In the genomic region with DNA sequence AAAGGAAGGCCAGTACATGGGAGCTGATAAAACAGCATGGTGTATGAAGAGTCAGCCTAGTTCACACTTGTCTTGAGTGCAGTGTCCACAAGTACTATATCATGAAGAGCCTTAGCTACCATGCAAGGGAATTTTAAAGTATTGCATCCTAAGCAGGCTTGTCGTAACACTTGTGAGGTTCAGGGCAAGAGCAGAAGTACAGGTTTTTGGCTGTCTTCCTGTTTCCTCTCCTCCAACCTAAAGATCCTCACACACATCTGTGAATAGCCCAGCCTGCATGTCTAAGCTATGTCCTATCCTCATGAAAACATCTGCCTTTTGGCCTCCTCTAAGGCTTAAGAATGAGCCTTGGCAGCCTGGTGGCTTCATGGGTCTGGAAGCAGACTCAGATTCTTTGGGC, we compare ENCODE assay signal across 22 cellular contexts. TPM values are rescaled to one million over a fixed set of nuclear protein-coding genes. Genes with fewer than 3 reads are reported as not detected.
A peak's percentile ranks its signal among the peaks of the same experiment; 100 is the strongest.
DNase-seq lines count a peak whose midpoint lies in the region; ATAC-seq, FAIRE-seq and TF ChIP-seq lines count a peak whose summit lies in the region.
"Had no signal": no experiment of that assay in that cellular context is flagged by ENCODE, and none has a peak within 500 bp of the region (broad histone marks: within the 10 kb centered on the region; RNA-seq: fewer than 3 reads in every experiment).

No MANE protein-coding gene starts in this region.

- H3K27me3 ChIP-seq in OCI-LY1 (ENCODE audit: insufficient read depth, low read length), result no peaks in the 10 kb centered on the region
- H3K27me3 ChIP-seq in H1 (replicated peaks in 1 of 4; ENCODE audit: control insufficient read depth in 3 of 4, extremely low read depth in 1 of 4, insufficient read depth in 3 of 4, low read length in 3 of 4), result no peaks in the 10 kb centered on the region
- no peaks in the 10 kb centered on the region for H3K27me3 ChIP-seq in naive thymus-derived CD4-positive, alpha-beta T cell (ENCODE audit: control insufficient read depth in 2 of 2, insufficient read depth in 2 of 2, low read length in 2 of 2)
- H3K27me3 ChIP-seq: BLaER1 treated with 17β-estradiol and CSF1 and Interleukin-3, amounts not matched to agents 10 nM and 100 nM had no signal

- peak overlapping the region; percentile 1; the same call in 1 of the 2 replicates for H2BK15ac ChIP-seq in H1 (ENCODE audit: low read length)

- TF ChIP-seq POLR2A in GM12892 (IDR thresholded peaks at IDR 0.05; ENCODE audit: low read depth, low read length) (no peak), H1 (IDR thresholded peaks at IDR 0.05; ENCODE audit: control extremely low read depth in 1 of 2, low read depth in 2 of 2, low read length in 2 of 2) (no peak)

- TF ChIP-seq RAD21 in H1 (IDR thresholded peaks at IDR 0.05 in 1 of 2, conservative IDR thresholded peaks at IDR 0.05 in 1 of 2; ENCODE audit: low read depth in 2 of 2, low read length in 2 of 2), result no peak

- no peaks in the 10 kb centered on the region for H4K20me1 ChIP-seq in OCI-LY1 (ENCODE audit: insufficient read depth, low read length)
- no peaks in the 10 kb centered on the region for H4K20me1 ChIP-seq in H1 (replicated peaks in 1 of 2; ENCODE audit: control insufficient read depth in 1 of 2, insufficient read depth in 2 of 2, low read length in 2 of 2)
- H4K20me1 ChIP-seq: BLaER1 treated with 17β-estradiol and CSF1 and Interleukin-3, amounts not matched to agents 10 nM and 100 nM had no signal

- H3K4me2 ChIP-seq in OCI-LY1 (ENCODE audit: low read length) (no peak overlapping the region), H1 (ENCODE audit: insufficient read depth in 1 of 2, low read depth in 2 of 2, low read length in 2 of 2) (no peak overlapping the region)
- H3K4me2 ChIP-seq: A549, KMS-11 had no signal

- no peak overlapping the region for H3K9ac ChIP-seq in OCI-LY1 (ENCODE audit: low read length)
- no peak overlapping the region for H3K9ac ChIP-seq in H1 (replicated peaks in 1 of 4; ENCODE audit: extremely low read depth in 1 of 4, low read depth in 3 of 4, low read length in 3 of 4)
- H3K9ac ChIP-seq: BLaER1 treated with 17β-estradiol and CSF1 and Interleukin-3, amounts not matched to agents 10 nM and 100 nM; KMS-11 had no signal

- H3K79me1 ChIP-seq in H1 (ENCODE audit: low read depth, low read length), result no peaks in the 10 kb centered on the region

- DNase-seq in AG10803 (ENCODE audit: low read depth) (peak; percentile 49), GM12892 (ENCODE audit: insufficient read length) (no peak), H1 (ENCODE audit: low read depth in 1 of 2, low spot score in 2 of 2) (no peak)
- no peak for DNase-seq in activated T-cell treated with anti-CD3 and anti-CD28 coated beads, Interleukin-2, amount 50 U/mL, for 48 hours
- no peak for DNase-seq in naive thymus-derived CD4-positive, alpha-beta T cell
- DNase-seq: Calu3; CD8-positive, alpha-beta T cell; EL; H7; NCI-H1092 treated with DMSO at 0.1 percent for 48 hours; NCI-H146; NCI-H2029 treated with DMSO at 0.1 percent for 48 hours; NCI-H2171 treated with DMSO at 0.1 percent for 48 hours; NCI-H446 treated with DMSO at 0.1 percent for 48 hours; NCI-H69; Right ventricle myocardium superior; T-helper 1 cell had no signal

- POLR2A ChIA-PET in H1 (lab: Charles Lee; ENCODE audit: partially characterized antibody), result no interaction called here
- POLR2A ChIA-PET in naive thymus-derived CD4-positive, alpha-beta T cell (lab: Charles Lee), result interaction anchor here (0.5 to 1.4 kb wide), 6 partner anchors 9 to 100 kb away, joined by 3 to 4 read pairs (median 3); no protein-coding TSS in a partner anchor

- peaks cover 25% of the 10 kb centered on the region for H3K4me1 ChIP-seq in OCI-LY1 (ENCODE audit: insufficient read depth, low read length, severe bottlenecking)
- H3K4me1 ChIP-seq in H1 (replicated peaks in 1 of 4; ENCODE audit: control insufficient read depth in 3 of 4, insufficient read depth in 4 of 4, low read length in 3 of 4), result no peaks in the 10 kb centered on the region
- peaks cover 0 to 7% of the 10 kb centered on the region in 2 donors for H3K4me1 ChIP-seq in naive thymus-derived CD4-positive, alpha-beta T cell (ENCODE audit: control insufficient read depth in 2 of 2, insufficient read depth in 2 of 2, low read length in 2 of 2)

- H3K23ac ChIP-seq in H1 (ENCODE audit: insufficient read length), result no peak overlapping the region

- peak overlapping the region in 2 of 9 donors; percentile 28 to 60 for H3K27ac Mint-ChIP-seq in naive thymus-derived CD4-positive, alpha-beta T cell
- H3K27ac Mint-ChIP-seq: CD8-positive, alpha-beta T cell had no signal

- H3K36me3 Mint-ChIP-seq in naive thymus-derived CD4-positive, alpha-beta T cell, result peaks cover 0 to 3% (median 0%) of the 10 kb centered on the region in 5 donors
- H3K36me3 Mint-ChIP-seq: CD8-positive, alpha-beta T cell had no signal

- H3K9me3 ChIP-seq in OCI-LY1 (ENCODE audit: low read length) (no peaks in the 10 kb centered on the region), H1 (ENCODE audit: insufficient read depth in 2 of 2, low read depth in 1 of 2, low read length in 1 of 2) (no peaks in the 10 kb centered on the region)
- no peaks in the 10 kb centered on the region for H3K9me3 ChIP-seq in naive thymus-derived CD4-positive, alpha-beta T cell (ENCODE audit: control insufficient read depth in 2 of 3, low read length in 3 of 3)
- H3K9me3 ChIP-seq: A549 had no signal

- H3K4me1 Mint-ChIP-seq in naive thymus-derived CD4-positive, alpha-beta T cell, result peaks cover 3 to 38% (median 14%) of the 10 kb centered on the region in 7 donors

- no peak overlapping the region for H3K56ac ChIP-seq in H1 (replicated peaks; ENCODE audit: insufficient read length, low read depth, low read length)

- H3K18ac ChIP-seq in H1 (ENCODE audit: extremely low read depth, low read length), result no peak overlapping the region

- peak; percentile 58 for FAIRE-seq in GM12892 (lab: Jason Lieb, UNC)
- FAIRE-seq in H1 (lab: Jason Lieb, UNC), result peak; percentile 7
- FAIRE-seq: A549 had no signal

- H4K5ac ChIP-seq in H1 (ENCODE audit: insufficient read length, low read depth, low read length), result no peak overlapping the region

- no peaks in the 10 kb centered on the region for H3K23me2 ChIP-seq in H1 (ENCODE audit: low read depth, low read length)

- H2BK5ac ChIP-seq in H1 (ENCODE audit: low read depth, low read length), result no peak overlapping the region

- H3K4ac ChIP-seq in H1 (replicated peaks; ENCODE audit: insufficient read length, low read depth, low read length), result no peak overlapping the region

- TF ChIP-seq CTCF in AG10803 (conservative IDR thresholded peaks at IDR 0.05; ENCODE audit: low read length), result no peak
- TF ChIP-seq CTCF in OCI-LY1 (IDR thresholded peaks at IDR 0.05; ENCODE audit: low read length), result no peak
- no peak for TF ChIP-seq CTCF in H1 (IDR thresholded peaks at IDR 0.05; ENCODE audit: control extremely low read depth in 1 of 3, insufficient read depth in 1 of 3, low read depth in 1 of 3, low read length in 3 of 3)

- no peaks in the 10 kb centered on the region for H3K9me2 ChIP-seq in OCI-LY1 (ENCODE audit: low read depth, low read length)

- no peak for ATAC-seq in naive thymus-derived CD4-positive, alpha-beta T cell
- no peak for ATAC-seq in HG03378 (IDR thresholded peaks at IDR 0.05; ENCODE audit: unreplicated experiment)
- ATAC-seq: A549; CD8-positive, alpha-beta T cell had no signal

- no peak overlapping the region for H2AK5ac ChIP-seq in H1 (ENCODE audit: low read depth, low read length)

- no peak overlapping the region for H4K8ac ChIP-seq in H1 (ENCODE audit: extremely low read depth, insufficient read depth, low read length)

- intact Hi-C loops in naive thymus-derived CD4-positive, alpha-beta T cell (cut with micrococcal nuclease), result no loop called here

- 57% methylated on average over 1 of the region's 1 CpG; no CpG with 5 or more reads in 1 of the 2 experiments for WGBS in H1 (ENCODE audit: extremely low coverage in 1 of 2, insufficient coverage in 1 of 2, insufficient read length in 1 of 2, insufficient replicate concordance in 2 of 2, low coverage in 1 of 2, low lambda C conversion rate in 2 of 2, missing lambda C conversion rate in 1 of 2), 2 experiments

- no peak for TF ChIP-seq EP300 in H1 (IDR thresholded peaks at IDR 0.05; ENCODE audit: borderline replicate concordance in 1 of 2, low read depth in 2 of 2, low read length in 2 of 2)

- H3K4me3 Mint-ChIP-seq in naive thymus-derived CD4-positive, alpha-beta T cell, result no peak overlapping the region
- H3K4me3 Mint-ChIP-seq: CD8-positive, alpha-beta T cell had no signal

- H2BK20ac ChIP-seq in H1 (ENCODE audit: low read length), result no peak overlapping the region

- no peaks in the 10 kb centered on the region for H3K79me2 ChIP-seq in OCI-LY1 (ENCODE audit: insufficient read depth, low read length)
- H3K79me2 ChIP-seq in H1 (ENCODE audit: control insufficient read depth in 1 of 2, insufficient read depth in 2 of 2, low read length in 2 of 2), result no peaks in the 10 kb centered on the region

- H3K27ac ChIP-seq in OCI-LY1 (ENCODE audit: low read depth, low read length, poor library complexity, severe bottlenecking) (peak overlapping the region; percentile 6), H1 (ENCODE audit: low read depth, low read length) (no peak overlapping the region)
- no peak overlapping the region for H3K27ac ChIP-seq in naive thymus-derived CD4-positive, alpha-beta T cell (ENCODE audit: low read depth, low read length)
- H3K27ac ChIP-seq: A549; BLaER1 treated with 17β-estradiol and CSF1 and Interleukin-3, amounts not matched to agents 10 nM and 100 nM; KMS-11 had no signal

- no peak overlapping the region for H4K91ac ChIP-seq in H1 (replicated peaks; ENCODE audit: insufficient read length, low read length)

- H2BK12ac ChIP-seq in H1 (ENCODE audit: low read depth, low read length), result no peak overlapping the region

- H3K36me3 ChIP-seq in OCI-LY1 (ENCODE audit: insufficient read depth, low read length), result no peaks in the 10 kb centered on the region
- no peaks in the 10 kb centered on the region for H3K36me3 ChIP-seq in H1 (ENCODE audit: control insufficient read depth in 2 of 4, insufficient read depth in 4 of 4, low read length in 3 of 4)
- H3K36me3 ChIP-seq in naive thymus-derived CD4-positive, alpha-beta T cell (ENCODE audit: control insufficient read depth in 2 of 3, insufficient read depth in 3 of 3, low read length in 3 of 3), result no peaks in the 10 kb centered on the region
- H3K36me3 ChIP-seq: BLaER1 treated with 17β-estradiol and CSF1 and Interleukin-3, amounts not matched to agents 10 nM and 100 nM had no signal

- H3K9me3 Mint-ChIP-seq in naive thymus-derived CD4-positive, alpha-beta T cell, result no peaks in the 10 kb centered on the region
- H3K9me3 Mint-ChIP-seq: CD8-positive, alpha-beta T cell had no signal

- H2BK120ac ChIP-seq in H1 (replicated peaks; ENCODE audit: low read depth, low read length), result no peak overlapping the region

- H3K4me3 ChIP-seq in AG10803 (ENCODE audit: low read length) (no peak overlapping the region), OCI-LY1 (ENCODE audit: low read depth, low read length, poor library complexity, severe bottlenecking) (no peak overlapping the region), H1 (ENCODE audit: extremely low read depth in 1 of 4, insufficient read depth in 2 of 4, low read depth in 3 of 4, low read length in 4 of 4) (no peak overlapping the region)
- H3K4me3 ChIP-seq in naive thymus-derived CD4-positive, alpha-beta T cell (ENCODE audit: low read length), result no peak overlapping the region
- H3K4me3 ChIP-seq: A549; BLaER1 treated with 17β-estradiol and CSF1 and Interleukin-3, amounts not matched to agents 10 nM and 100 nM had no signal

- CTCF ChIA-PET in H1 (lab: Charles Lee; ENCODE audit: partially characterized antibody), result interaction anchor here (0.9 to 3.4 kb wide), 13 partner anchors 9 to 627 kb away, joined by 3 to 12 read pairs (median 5); no protein-coding TSS in a partner anchor
- CTCF ChIA-PET in naive thymus-derived CD4-positive, alpha-beta T cell (lab: Charles Lee), result interaction anchor here (0.7 to 1.1 kb wide), 3 partner anchors 9 to 94 kb away, joined by 3 to 4 read pairs (median 3); no protein-coding TSS in a partner anchor

- no peak overlapping the region for H3K14ac ChIP-seq in H1 (ENCODE audit: insufficient read length)

- no peak overlapping the region for H2AFZ ChIP-seq in OCI-LY1 (ENCODE audit: low read length)
- H2AFZ ChIP-seq in H1 (ENCODE audit: low read length), result no peak overlapping the region

- H3F3A ChIP-seq in OCI-LY1 (ENCODE audit: insufficient read depth, low read length), result no peaks in the 10 kb centered on the region

- H3K27me3 Mint-ChIP-seq in naive thymus-derived CD4-positive, alpha-beta T cell, result no peaks in the 10 kb centered on the region

RNA-seq across cellular contexts. Expression of a gene that starts 34.6 kb away (rescaled TPM):
- polyA plus RNA-seq in GM12892 (2012; ENCODE audit: missing spikeins), result 128 TPM
- total RNA-seq in H1 (2021; fragmentation: NEBNext Ultra II Directional; extraction: Animal tissue kit (Norgen Biotek cat#: 25700)), result 80.1 and 82.3 TPM in 2 replicates
- polyA plus RNA-seq in H1 (2011; rRNA removed), result 25.4 and 75.5 TPM in 2 replicates
- 60.1 TPM for polyA plus RNA-seq in H1 (2011; cell fraction: cytosol; rRNA removed)
- 52.9 TPM for polyA plus RNA-seq in H1 (2011; cell fraction: nucleus; rRNA removed)
- 63.1 to 79.7 TPM (median 72.2 TPM) in 4 replicates for polyA plus RNA-seq in H1 (2012, experiment 1 of 2)
- polyA plus RNA-seq in H1 (2012, experiment 2 of 2), result 6.1 TPM
- 39.8 TPM for polyA plus RNA-seq in H1 (2013, experiment 1 of 2)
- polyA plus RNA-seq in H1 (2013, experiment 2 of 2), result 45.5 TPM
- 124 and 302 TPM in 2 replicates for polyA minus RNA-seq in H1 (2011; rRNA and poly(A)+ RNA removed)
- 79.0 TPM for polyA minus RNA-seq in H1 (2011; cell fraction: cytosol; rRNA and poly(A)+ RNA removed)
- 301 TPM for polyA minus RNA-seq in H1 (2011; cell fraction: nucleus; rRNA and poly(A)+ RNA removed)
- 100 to 1,000 TPM; 270 to 495 (median 437) TPM for total RNA-seq in naive thymus-derived CD4-positive, alpha-beta T cell
- polyA plus RNA-seq in naive thymus-derived CD4-positive, alpha-beta T cell, result 100 to 1,000 TPM; 811 to 922 TPM

RNA-seq across cellular contexts. Expression of a gene that starts 43.3 kb away (rescaled TPM):
- polyA plus RNA-seq in GM12892 (2012; ENCODE audit: missing spikeins), result 5.7 TPM
- not detected in 2 replicates for total RNA-seq in H1 (2021; fragmentation: NEBNext Ultra II Directional; extraction: Animal tissue kit (Norgen Biotek cat#: 25700))
- polyA plus RNA-seq in H1 (2011; rRNA removed), result not detected in 2 replicates
- polyA plus RNA-seq in H1 (2011; cell fraction: cytosol; rRNA removed), result not detected
- polyA plus RNA-seq in H1 (2011; cell fraction: nucleus; rRNA removed), result not detected
- polyA plus RNA-seq in H1 (2012, experiment 1 of 2), result not detected in 4 replicates
- polyA plus RNA-seq in H1 (2012, experiment 2 of 2), result not detected
- not detected for polyA plus RNA-seq in H1 (2013, experiment 1 of 2)
- polyA plus RNA-seq in H1 (2013, experiment 2 of 2), result not detected
- not detected in 2 replicates for polyA minus RNA-seq in H1 (2011; rRNA and poly(A)+ RNA removed)
- polyA minus RNA-seq in H1 (2011; cell fraction: cytosol; rRNA and poly(A)+ RNA removed), result not detected
- polyA minus RNA-seq in H1 (2011; cell fraction: nucleus; rRNA and poly(A)+ RNA removed), result not detected
- total RNA-seq in naive thymus-derived CD4-positive, alpha-beta T cell, result not detected
- polyA plus RNA-seq in naive thymus-derived CD4-positive, alpha-beta T cell, result not detected
- total RNA-seq: CD8-positive, alpha-beta T cell; H7; Right ventricle myocardium superior had no signal
